Comparison of ENCODE assay signal across 8 cellular contexts in genomic region chr20:46689082-46689753, GRCh38. TPM values are rescaled to one million over a fixed set of nuclear protein-coding genes. Genes with fewer than 3 reads are reported as not detected.
DNase-seq lines count a peak whose midpoint lies in the region; TF ChIP-seq lines count a peak whose summit lies in the region.

Gene TP53RK (minus strand): TSS chr20:46689444. CDS start chr20:46689414, 30 bp downstream.

- H3K27me3 Mint-ChIP-seq in H9 (ENCODE audit: low read depth): no peaks in the 10 kb centered on the region

- H3K27ac Mint-ChIP-seq in H9: peak within 1 kb of the TSS; percentile 94 to 97 (median 95)

- H2BK5ac ChIP-seq in H9 (ENCODE audit: insufficient read length, low read length): no peak within 1 kb of the TSS

- intact Hi-C loops in stomach (cut with DNase I; ENCODE audit: low total_unique reads): no loop called here

- H3K56ac ChIP-seq in H9 (ENCODE audit: insufficient read length, low read depth, low read length): no peak within 1 kb of the TSS

- H3T11ph ChIP-seq in H9 (ENCODE audit: low read length): no peak within 1 kb of the TSS

- peak; percentile 99 for DNase-seq in G401 (ENCODE audit: low spot score)
- DNase-seq in H9: peak; percentile 100
- DNase-seq in MG63: peak; percentile 100
- peak; percentile 72 for DNase-seq in SHP77 treated with DMSO at 0.1 percent for 48 hours (lab: John Stamatoyannopoulos, UW)
- peak; percentile 98 for DNase-seq in activated effector memory CD4-positive, alpha-beta T cell treated with anti-CD3 and anti-CD28 coated beads, Interleukin-2, amount 50 U/mL, for 16 hours
- peak; percentile 100 for DNase-seq in fibroblast of the conjunctiva (ENCODE audit: low read depth)
- peak; percentile 99 for DNase-seq in stomach

- no peak within 1 kb of the TSS for H4K8ac ChIP-seq in H9 (replicated peaks; ENCODE audit: insufficient read length, low read depth, low read length)

- no peak within 1 kb of the TSS for H2BK20ac ChIP-seq in H9 (ENCODE audit: low read depth, low read length, poor library complexity, severe bottlenecking)

- TF ChIP-seq RAD21 in neural cell (conservative IDR thresholded peaks at IDR 0.05): peak; percentile 19

- peaks cover 6% of the 10 kb centered on the region for H3F3A ChIP-seq in neural cell (ENCODE audit: insufficient read depth, low read length, poor library complexity, severe bottlenecking)

- H3K23me2 ChIP-seq in H9 (ENCODE audit: insufficient read length, low read depth, low read length, poor library complexity, severe bottlenecking): peaks cover 8% of the 10 kb centered on the region

- H3K14ac ChIP-seq in H9 (ENCODE audit: insufficient read depth, low read length): peak within 1 kb of the TSS; percentile 98

- H2BK120ac ChIP-seq in H9 (ENCODE audit: low read depth, low read length, poor library complexity, severe bottlenecking): no peak within 1 kb of the TSS

- peak within 1 kb of the TSS; percentile 95 for H3K4me3 ChIP-seq in MG63
- peak within 1 kb of the TSS; percentile 78 for H3K4me3 ChIP-seq in neural cell (ENCODE audit: low read length)
- peak within 1 kb of the TSS; percentile 70 to 88 (median 82) for H3K4me3 ChIP-seq in stomach

- H3K9me3 ChIP-seq in H9 (ENCODE audit: control insufficient read depth, low read depth, low read length) (no peaks in the 10 kb centered on the region), MG63 (no peaks in the 10 kb centered on the region), neural cell (ENCODE audit: low read length) (no peaks in the 10 kb centered on the region), stomach (no peaks in the 10 kb centered on the region)

- peak; percentile 44; the same call in 2 of the 3 replicates for TF ChIP-seq CTCF in H9 (conservative IDR thresholded peaks at IDR 0.05)
- peak; percentile 64 for TF ChIP-seq CTCF in neural cell (IDR thresholded peaks at IDR 0.05; ENCODE audit: poor library complexity, severe bottlenecking)
- TF ChIP-seq CTCF in stomach (IDR thresholded peaks at IDR 0.05): peak in 4 of 7 experiments; percentile 28 to 40 (median 34)

- no peak within 1 kb of the TSS for H3K23ac ChIP-seq in H9 (ENCODE audit: insufficient read length, low read depth, low read length)

- peak within 1 kb of the TSS; percentile 92 to 96 for H3K4me3 Mint-ChIP-seq in H9

- peaks cover 0 to 3% of the 10 kb centered on the region in 2 experiments; a peak in 1 of 5 replicates for H3K9me3 Mint-ChIP-seq in H9

- no peak within 1 kb of the TSS for H4K91ac ChIP-seq in H9 (ENCODE audit: insufficient read length, low read depth, low read length)

- peaks cover 9% of the 10 kb centered on the region; the same call in 1 of the 2 replicates for H3K79me2 ChIP-seq in H9 (ENCODE audit: insufficient read depth, low read length)
- H3K79me2 ChIP-seq in neural cell (replicated peaks; ENCODE audit: insufficient read depth, low read length): peaks cover 40% of the 10 kb centered on the region

- H2AK5ac ChIP-seq in H9 (ENCODE audit: insufficient read length, low read length): no peak within 1 kb of the TSS

- peak within 1 kb of the TSS; percentile 97 for H3K9ac ChIP-seq in H9 (ENCODE audit: extremely low read depth, insufficient read length, low read length)
- peak within 1 kb of the TSS; percentile 90 for H3K9ac ChIP-seq in neural cell (ENCODE audit: low read length)

- H2AFZ ChIP-seq in H9 (ENCODE audit: low read length): peak within 1 kb of the TSS; percentile 74
- H2AFZ ChIP-seq in neural cell (ENCODE audit: low read depth, low read length): peak within 1 kb of the TSS; percentile 48

- H3K4me1 Mint-ChIP-seq in H9: peaks cover 32 to 35% of the 10 kb centered on the region in 2 experiments

- in situ Hi-C loops in G401 (cut with HindIII; ENCODE audit: low sequenced_read_pairs): no loop called here

- no peak within 1 kb of the TSS for H2BK12ac ChIP-seq in H9 (ENCODE audit: insufficient read length, low read depth, low read length)

- 0 out of 2 replicates have a peak, but pooled peaks cover 2% of the 10 kb centered on the region for H3K4me1 ChIP-seq in H9 (ENCODE audit: insufficient read depth, low read length)
- H3K4me1 ChIP-seq in stomach: peaks cover 15 to 48% (median 39%) of the 10 kb centered on the region in 4 donors

- no peaks in the 10 kb centered on the region for H4K20me1 ChIP-seq in H9 (ENCODE audit: control insufficient read depth, insufficient read depth, insufficient read length)
- no peaks in the 10 kb centered on the region for H4K20me1 ChIP-seq in neural cell (ENCODE audit: insufficient read depth)

- H3K79me1 ChIP-seq in H9 (ENCODE audit: insufficient read depth, low read depth, low read length, poor library complexity, severe bottlenecking): no peaks in the 10 kb centered on the region

- H3K4me2 ChIP-seq in H9 (ENCODE audit: insufficient read depth, insufficient read length, low read length) (peak within 1 kb of the TSS; percentile 96), neural cell (ENCODE audit: low read length) (peak within 1 kb of the TSS; percentile 56)

- H3K27me3 ChIP-seq in H9 (ENCODE audit: insufficient read depth, low read length) (no peaks in the 10 kb centered on the region), MG63 (no peaks in the 10 kb centered on the region), neural cell (ENCODE audit: insufficient read depth, low read depth, low read length) (no peaks in the 10 kb centered on the region), stomach (no peaks in the 10 kb centered on the region)

- peak in 2 of 4 donors; percentile 41 to 66 for TF ChIP-seq POLR2A in stomach (IDR thresholded peaks at IDR 0.05)

- H3K27ac ChIP-seq in H9 (ENCODE audit: insufficient read length, low read depth, low read length) (peak within 1 kb of the TSS; percentile 25), neural cell (ENCODE audit: low read length) (peak within 1 kb of the TSS; percentile 82), stomach (peak within 1 kb of the TSS; percentile 92 to 99 (median 97))

- H3K4ac ChIP-seq in H9 (ENCODE audit: low read depth, low read length): no peak within 1 kb of the TSS

- peaks cover 17 to 22% (median 20%) of the 10 kb centered on the region in 3 experiments for H3K36me3 Mint-ChIP-seq in H9 (ENCODE audit: insufficient read depth in 1 of 3, low read depth in 3 of 3)

- no peaks in the 10 kb centered on the region for H3K9me2 ChIP-seq in neural cell (ENCODE audit: insufficient read depth, low read length)

- H4K5ac ChIP-seq in H9 (ENCODE audit: insufficient read length, low read depth, low read length): no peak within 1 kb of the TSS

- H3K36me3 ChIP-seq in MG63: peaks cover 28% of the 10 kb centered on the region
- H3K36me3 ChIP-seq in neural cell (ENCODE audit: insufficient read depth, low read length): peaks cover 5% of the 10 kb centered on the region
- peaks cover 0 to 23% (median 14%) of the 10 kb centered on the region in 4 donors for H3K36me3 ChIP-seq in stomach

- TF ChIP-seq EP300 in neural cell (conservative IDR thresholded peaks at IDR 0.05; ENCODE audit: poor library complexity, severe bottlenecking) (peak; percentile 42), stomach (IDR thresholded peaks at IDR 0.05) (no peak)

- H3K18ac ChIP-seq in H9 (ENCODE audit: insufficient read length, low read depth, low read length): peak within 1 kb of the TSS; percentile 93

- H2BK15ac ChIP-seq in H9 (ENCODE audit: low read depth, low read length): no peak within 1 kb of the TSS

- no CpG with 5 or more reads among the region's 71 CpGs for WGBS in H9 (ENCODE audit: extremely low coverage, insufficient read length, low lambda C conversion rate)
- 0 to 1% (median 0%) methylated on average over 30 to 71 of the region's 71 CpGs for WGBS in stomach, 5 donors

TF ChIP-seq in neural cell, 6 proteins besides CTCF, POLR2A, EP300 and RAD21:
- TF ChIP-seq POLR2AphosphoS5 (IDR thresholded peaks at IDR 0.05): peak; percentile 90
- TF ChIP-seq SMC3 (conservative IDR thresholded peaks at IDR 0.05; ENCODE audit: poor library complexity): no peak
- TF ChIP-seq MXI1 (conservative IDR thresholded peaks at IDR 0.05; ENCODE audit: poor library complexity, severe bottlenecking): no peak
- peak; percentile 97 for TF ChIP-seq TAF1 (IDR thresholded peaks at IDR 0.05; ENCODE audit: low read depth)
- TF ChIP-seq REST (IDR thresholded peaks at IDR 0.05; ENCODE audit: borderline replicate concordance): peak; percentile 77
- no peak for TF ChIP-seq EZH2 (IDR thresholded peaks at IDR 0.05; ENCODE audit: borderline replicate concordance, insufficient read depth, low read length, poor library complexity, severe bottlenecking)

RNA-seq across cellular contexts. Expression of gene TP53RK, which starts in this region (rescaled TPM):
- total RNA-seq in G401 (2014; rRNA removed; shearing (Covaris generic)): 24.4 and 25.2 TPM in 2 replicates
- total RNA-seq in H9 (2021) (21.1 and 21.5 TPM in 2 replicates), stomach (10 to 100 TPM in 3 of 5 donors, 1 to 10 TPM in 2; 1.8 to 64.3 (median 14.1) TPM)
- total RNA-seq in MG63 (2014; rRNA removed; shearing (Covaris generic); ENCODE audit: low replicate concordance): 30.4 and 50.8 TPM in 2 replicates
- polyA plus RNA-seq in neural cell (22.7 and 25.7 TPM in 2 replicates), stomach (10 to 100 TPM in 2 of 3 donors, 1 to 10 TPM in 1; 7.8 to 14.2 (median 11.7) TPM)
- polyA minus RNA-seq in neural cell: 57.7 and 57.9 TPM in 2 replicates

Comparison
In these comparisons a context has a peak if more than half of its experiments do, and no peak if none do; other contexts are left out.
1. Peak in every context shown above with its lines: DNase-seq, H3K4me3 ChIP-seq and H3K27ac ChIP-seq.
2. H3K27ac ChIP-seq: peak in every context shown above with its lines; median percentile 97 in stomach; 82 in neural cell; 25 in H9.